9 cellular contexts compared by ENCODE assay signal in genomic region chr17:82298538-82299421, GRCh38. TPM values are rescaled to one million over a fixed set of nuclear protein-coding genes. Genes with fewer than 3 reads are reported as not detected.
DNase-seq lines count a peak whose midpoint lies in the region; ATAC-seq, FAIRE-seq and TF ChIP-seq lines count a peak whose summit lies in the region.
"Had no signal": no experiment of that assay in that cellular context is flagged by ENCODE, and none has a peak within 500 bp of the region (broad histone marks: within the 10 kb centered on the region; RNA-seq: fewer than 3 reads in every experiment).

No MANE protein-coding gene starts in this region.

- no peaks in the 10 kb centered on the region for H3K79me2 ChIP-seq in keratinocyte (ENCODE audit: control insufficient read depth, insufficient read depth, low read length)

- peak overlapping the region; percentile 80 for H3K4me3 Mint-ChIP-seq in activated CD4-positive, alpha-beta T cell treated with anti-CD3 and anti-CD28 coated beads for 36 hours
- peak overlapping the region; percentile 85 for H3K4me3 Mint-ChIP-seq in activated T-helper 17 cell treated with anti-CD3 and anti-CD28 coated beads, Interleukin-2, amount 50 U/mL, for 72 hours

- no peaks in the 10 kb centered on the region for H4K20me1 ChIP-seq in keratinocyte (ENCODE audit: control insufficient read depth, extremely low read depth, insufficient read depth, low read length)

- peaks cover 74% of the 10 kb centered on the region for H3K4me1 Mint-ChIP-seq in activated CD4-positive, alpha-beta T cell treated with anti-CD3 and anti-CD28 coated beads for 36 hours
- H3K4me1 Mint-ChIP-seq in activated T-helper 17 cell treated with anti-CD3 and anti-CD28 coated beads, Interleukin-2, amount 50 U/mL, for 72 hours: peaks cover 33% of the 10 kb centered on the region

- peak overlapping the region; percentile 84 for H3K9ac ChIP-seq in keratinocyte (ENCODE audit: control insufficient read depth, extremely low read depth, insufficient read depth, low read length)

- H3K9me3 ChIP-seq in keratinocyte (ENCODE audit: control insufficient read depth, low read depth, low read length) (no peaks in the 10 kb centered on the region), WERI-Rb-1 (ENCODE audit: severe bottlenecking) (no peaks in the 10 kb centered on the region)

- peaks cover 14% of the 10 kb centered on the region for H3K36me3 Mint-ChIP-seq in activated CD4-positive, alpha-beta T cell treated with anti-CD3 and anti-CD28 coated beads for 36 hours (ENCODE audit: low read depth)
- peaks cover 46% of the 10 kb centered on the region for H3K36me3 Mint-ChIP-seq in activated T-helper 17 cell treated with anti-CD3 and anti-CD28 coated beads, Interleukin-2, amount 50 U/mL, for 72 hours (ENCODE audit: low read depth)

- H3K27me3 Mint-ChIP-seq in activated CD4-positive, alpha-beta T cell treated with anti-CD3 and anti-CD28 coated beads for 36 hours: no peaks in the 10 kb centered on the region
- H3K27me3 Mint-ChIP-seq in activated T-helper 17 cell treated with anti-CD3 and anti-CD28 coated beads, Interleukin-2, amount 50 U/mL, for 72 hours: no peaks in the 10 kb centered on the region

- H3K27ac Mint-ChIP-seq in activated CD4-positive, alpha-beta T cell treated with anti-CD3 and anti-CD28 coated beads for 36 hours: peak overlapping the region; percentile 100
- peak overlapping the region; percentile 100 for H3K27ac Mint-ChIP-seq in activated T-helper 17 cell treated with anti-CD3 and anti-CD28 coated beads, Interleukin-2, amount 50 U/mL, for 72 hours

- no peaks in the 10 kb centered on the region for H3K9me1 ChIP-seq in keratinocyte (ENCODE audit: control insufficient read depth, extremely low read depth, insufficient read depth, low read length)

- H3K4me1 ChIP-seq in keratinocyte (ENCODE audit: control insufficient read depth, extremely low read depth, insufficient read depth, low read length): peaks cover 53% of the 10 kb centered on the region

- peak; percentile 56 for DNase-seq in activated CD4-positive, alpha-beta T cell treated with anti-CD3 and anti-CD28 coated beads for 36 hours
- no peak for DNase-seq in activated CD4-positive, alpha-beta T cell treated with anti-CD3 and anti-CD28 coated beads, Interleukin-2, amount 50 U/mL, for 1 hour
- DNase-seq in keratinocyte (ENCODE audit: low read depth, low spot score) (no peak), substantia nigra (lab: John Stamatoyannopoulos, UW) (peak in 1 of 49 donors; percentile 77), WERI-Rb-1 (no peak), kidney glomerular epithelial cell (lab: John Stamatoyannopoulos, UW) (no peak)
- DNase-seq: NCI-H1930 had no signal

- CTCF ChIA-PET in activated CD4-positive, alpha-beta T cell treated with anti-CD3 and anti-CD28 coated beads for 36 hours (lab: Charles Lee): interaction anchor here (0.6 to 2.1 kb wide), 8 partner anchors 19 to 560 kb away, joined by 3 to 9 read pairs (median 3); partner anchors contain the start of genes CD7, CSNK1D and FOXK2

- ATAC-seq in activated CD4-positive, alpha-beta T cell treated with anti-CD3 and anti-CD28 coated beads for 36 hours: peak; percentile 1
- ATAC-seq in activated T-helper 17 cell treated with anti-CD3 and anti-CD28 coated beads, Interleukin-2, amount 50 U/mL, for 72 hours (replicated peaks): no peak
- no peak for ATAC-seq in HG02763 (IDR thresholded peaks at IDR 0.05; ENCODE audit: unreplicated experiment)

- H3K27me3 ChIP-seq in keratinocyte (ENCODE audit: control insufficient read depth, extremely low read depth, insufficient read depth, low read length) (no peaks in the 10 kb centered on the region), WERI-Rb-1 (ENCODE audit: insufficient read depth, low read depth, severe bottlenecking) (no peaks in the 10 kb centered on the region)

- dilution Hi-C loops in keratinocyte (cut with MboI; ENCODE audit: extremely low pct_ligation_motif_present, low sequenced_read_pairs): no loop called here

- H3K36me3 ChIP-seq in keratinocyte (ENCODE audit: control insufficient read depth in 2 of 2, extremely low read depth in 1 of 2, insufficient read depth in 2 of 2, low read length in 2 of 2): no peaks in the 10 kb centered on the region
- H3K36me3 ChIP-seq in WERI-Rb-1: no peaks in the 10 kb centered on the region

- intact Hi-C loops in activated CD4-positive, alpha-beta T cell treated with anti-CD3 and anti-CD28 coated beads for 36 hours (cut with DNase I, micrococcal nuclease): loop anchor here (1.0 to 10.0 kb wide), 10 partner anchors 8 to 784 kb away; partner anchors contain the start of genes ACTG1 (in 1 of the 2), CCDC57 (in 1 of the 2), CYBC1 (in 1 of the 2) and FOXK2 (in 1 of the 2)

- TF ChIP-seq CTCF in keratinocyte (optimal IDR thresholded peaks at IDR 0.05 in 1 of 3, IDR thresholded peaks at IDR 0.05 in 1 of 3, conservative IDR thresholded peaks at IDR 0.05 in 1 of 3; ENCODE audit: extremely low read depth in 1 of 3, insufficient read depth in 2 of 3, low read length in 3 of 3) (peak in 1 of 3 experiments; percentile 1), WERI-Rb-1 (IDR thresholded peaks at IDR 0.05; ENCODE audit: low read depth, low read length) (no peak)

- no peak overlapping the region for H2AFZ ChIP-seq in keratinocyte (ENCODE audit: control insufficient read depth, low read length)

- peak overlapping the region; percentile 84 for H3K4me2 ChIP-seq in keratinocyte (ENCODE audit: control insufficient read depth, extremely low read depth, insufficient read depth, low read depth, low read length)

- H3K9me3 Mint-ChIP-seq in activated CD4-positive, alpha-beta T cell treated with anti-CD3 and anti-CD28 coated beads for 36 hours (ENCODE audit: low read depth): peaks cover 2% of the 10 kb centered on the region
- no peaks in the 10 kb centered on the region for H3K9me3 Mint-ChIP-seq in activated T-helper 17 cell treated with anti-CD3 and anti-CD28 coated beads, Interleukin-2, amount 50 U/mL, for 72 hours

- no peak for FAIRE-seq in keratinocyte (lab: Jason Lieb, UNC)

- POLR2A ChIA-PET in activated CD4-positive, alpha-beta T cell treated with anti-CD3 and anti-CD28 coated beads for 36 hours (lab: Charles Lee): interaction anchor here (0.6 to 9.6 kb wide), 16 partner anchors 7 to 781 kb away, joined by 3 to 94 read pairs (median 6); partner anchors contain the start of genes CD7, CSNK1D and CYBC1

- H3K4me3 ChIP-seq in keratinocyte (ENCODE audit: control insufficient read depth in 2 of 3, extremely low read depth in 1 of 3, insufficient read depth in 2 of 3, low read depth in 1 of 3, low read length in 3 of 3) (peak overlapping the region; percentile 35 to 59 (median 57)), WERI-Rb-1 (ENCODE audit: low read depth, low read length) (no peak overlapping the region)

- peak overlapping the region; percentile 97 for H3K27ac ChIP-seq in keratinocyte (ENCODE audit: control insufficient read depth, insufficient read depth, low read length)
- peak overlapping the region; percentile 79 for H3K27ac ChIP-seq in substantia nigra (ENCODE audit: low read depth, low read length, poor library complexity, severe bottlenecking)
- H3K27ac ChIP-seq in WERI-Rb-1: no peak overlapping the region

RNA-seq across cellular contexts. Expression of gene CD7, which starts 18.6 kb away (rescaled TPM):
- 100 to 1,000 TPM; 614 to 725 TPM for total RNA-seq in activated CD4-positive, alpha-beta T cell treated with anti-CD3 and anti-CD28 coated beads for 36 hours
- 100 to 1,000 TPM; 193 to 378 TPM for total RNA-seq in activated T-helper 17 cell treated with anti-CD3 and anti-CD28 coated beads, Interleukin-2, amount 50 U/mL, for 72 hours
- 0.05 TPM in 1 of 3 replicates, not detected in the others for polyA plus RNA-seq in keratinocyte
- polyA plus RNA-seq in keratinocyte (2011; ENCODE audit: low read depth): not detected
- not detected in 2 replicates for polyA plus RNA-seq in keratinocyte (2011; cell fraction: cytosol; rRNA removed)
- not detected in 2 replicates for polyA plus RNA-seq in keratinocyte (2011; cell fraction: nucleus; rRNA removed)
- polyA plus RNA-seq in keratinocyte (2012; ENCODE audit: low replicate concordance): not detected in 2 replicates
- not detected in 3 replicates for polyA minus RNA-seq in keratinocyte
- polyA minus RNA-seq in keratinocyte (2011; cell fraction: cytosol; rRNA and poly(A)+ RNA removed): not detected
- not detected in 2 replicates for polyA minus RNA-seq in keratinocyte (2011; cell fraction: nucleus; rRNA and poly(A)+ RNA removed)

RNA-seq across cellular contexts. Expression of gene CSNK1D, which starts 25.3 kb away (rescaled TPM):
- total RNA-seq in activated CD4-positive, alpha-beta T cell treated with anti-CD3 and anti-CD28 coated beads for 36 hours: 100 to 1,000 TPM; 118 to 182 TPM
- 100 to 1,000 TPM; 140 to 142 TPM for total RNA-seq in activated T-helper 17 cell treated with anti-CD3 and anti-CD28 coated beads, Interleukin-2, amount 50 U/mL, for 72 hours
- 61.8 to 173 TPM (median 86.0 TPM) in 3 replicates for polyA plus RNA-seq in keratinocyte
- polyA plus RNA-seq in keratinocyte (2011; ENCODE audit: low read depth): 33.8 TPM
- 123 and 135 TPM in 2 replicates for polyA plus RNA-seq in keratinocyte (2011; cell fraction: cytosol; rRNA removed)
- 286 and 337 TPM in 2 replicates for polyA plus RNA-seq in keratinocyte (2011; cell fraction: nucleus; rRNA removed)
- 88.4 and 107 TPM in 2 replicates for polyA plus RNA-seq in keratinocyte (2012; ENCODE audit: low replicate concordance)
- 75.4 to 226 TPM (median 76.3 TPM) in 3 replicates for polyA minus RNA-seq in keratinocyte
- polyA minus RNA-seq in keratinocyte (2011; cell fraction: cytosol; rRNA and poly(A)+ RNA removed): 74.2 TPM
- polyA minus RNA-seq in keratinocyte (2011; cell fraction: nucleus; rRNA and poly(A)+ RNA removed): 57.8 and 84.6 TPM in 2 replicates

RNA-seq across cellular contexts. Expression of gene SECTM1, which starts 34.8 kb away (rescaled TPM):
- 10 to 100 TPM in 1 of 2 experiments, 1 to 10 TPM in 1; 9.0 to 10.9 TPM for total RNA-seq in activated CD4-positive, alpha-beta T cell treated with anti-CD3 and anti-CD28 coated beads for 36 hours
- 10 to 100 TPM; 16.4 to 22.3 TPM for total RNA-seq in activated T-helper 17 cell treated with anti-CD3 and anti-CD28 coated beads, Interleukin-2, amount 50 U/mL, for 72 hours
- polyA plus RNA-seq in keratinocyte: 1.7 to 2.2 TPM (median 2.0 TPM) in 3 replicates
- not detected for polyA plus RNA-seq in keratinocyte (2011; ENCODE audit: low read depth)
- polyA plus RNA-seq in keratinocyte (2011; cell fraction: cytosol; rRNA removed): 0.85 and 2.5 TPM in 2 replicates
- polyA plus RNA-seq in keratinocyte (2011; cell fraction: nucleus; rRNA removed): 1.5 and 2.5 TPM in 2 replicates
- 0.78 and 3.3 TPM in 2 replicates for polyA plus RNA-seq in keratinocyte (2012; ENCODE audit: low replicate concordance)
- polyA minus RNA-seq in keratinocyte: 2.5 to 4.9 TPM (median 3.7 TPM) in 3 replicates
- 9.6 TPM for polyA minus RNA-seq in keratinocyte (2011; cell fraction: cytosol; rRNA and poly(A)+ RNA removed)
- polyA minus RNA-seq in keratinocyte (2011; cell fraction: nucleus; rRNA and poly(A)+ RNA removed): 1.6 and 2.8 TPM in 2 replicates
